Comparison of ENCODE assay signal across 16 cellular contexts in genomic region chr16:83633285-83633684, GRCh38.
A peak's percentile ranks its signal among the peaks of the same experiment; 100 is the strongest.
DNase-seq lines count a peak whose midpoint lies in the region; ATAC-seq and TF ChIP-seq lines count a peak whose summit lies in the region.
"Had no signal": no experiment of that assay in that cellular context is flagged by ENCODE, and none has a peak within 500 bp of the region (broad histone marks: within the 10 kb centered on the region; RNA-seq: fewer than 3 reads in every experiment).

No MANE protein-coding gene starts in this region.

- no peaks in the 10 kb centered on the region for H4K20me1 ChIP-seq in IMR-90 (ENCODE audit: insufficient read depth, low read length)
- H4K20me1 ChIP-seq: BLaER1 had no signal

- H3K36me3 Mint-ChIP-seq in activated CD8-positive, alpha-beta memory T cell treated with anti-CD3 and anti-CD28 coated beads, Interleukin-2, amount 10 ng/mL, durations not matched to agents 7 days and 5 days: no peaks in the 10 kb centered on the region
- H3K36me3 Mint-ChIP-seq in activated T-cell treated with anti-CD3 and anti-CD28 coated beads, Interleukin-2, amount 50 U/mL, for 72 hours (ENCODE audit: insufficient read depth in 2 of 2): no peaks in the 10 kb centered on the region
- H3K36me3 Mint-ChIP-seq: CD14-positive monocyte; CD4-positive, alpha-beta memory T cell had no signal

- dilution Hi-C loops in IMR-90 (cut with HindIII; ENCODE audit: low sequenced_read_pairs, unreplicated experiment): no loop called here

- no peak overlapping the region for H3K56ac ChIP-seq in IMR-90 (ENCODE audit: extremely low read depth, insufficient read depth, low read length)

- no peak overlapping the region for H3K4me3 Mint-ChIP-seq in activated CD8-positive, alpha-beta memory T cell treated with anti-CD3 and anti-CD28 coated beads, Interleukin-2, amount 10 ng/mL, durations not matched to agents 7 days and 5 days
- H3K4me3 Mint-ChIP-seq in activated T-cell treated with anti-CD3 and anti-CD28 coated beads, Interleukin-2, amount 50 U/mL, for 72 hours: no peak overlapping the region
- H3K4me3 Mint-ChIP-seq: CD14-positive monocyte; CD4-positive, alpha-beta memory T cell; H9 had no signal

- intact Hi-C loops in IMR-90 (cut with micrococcal nuclease) (no loop called here), esophagus muscularis mucosa (cut with DNase I) (no loop called here)

- H2BK5ac ChIP-seq in IMR-90 (ENCODE audit: low read depth, low read length, poor library complexity, severe bottlenecking): no peak overlapping the region

- no peak overlapping the region for H4K91ac ChIP-seq in IMR-90 (ENCODE audit: insufficient read depth, low read depth, low read length)

- no peaks in the 10 kb centered on the region for H3K9me1 ChIP-seq in IMR-90 (ENCODE audit: insufficient read depth, low read length)

- H4K5ac ChIP-seq in IMR-90 (ENCODE audit: low read depth, low read length): no peak overlapping the region

- no peaks in the 10 kb centered on the region for H3K9me3 Mint-ChIP-seq in activated CD8-positive, alpha-beta memory T cell treated with anti-CD3 and anti-CD28 coated beads, Interleukin-2, amount 10 ng/mL, durations not matched to agents 7 days and 5 days (ENCODE audit: low read depth)
- H3K9me3 Mint-ChIP-seq in activated T-cell treated with anti-CD3 and anti-CD28 coated beads, Interleukin-2, amount 50 U/mL, for 72 hours: peaks cover 2% of the 10 kb centered on the region in 2 donors

- CTCF ChIA-PET in activated CD8-positive, alpha-beta memory T cell treated with anti-CD3 and anti-CD28 coated beads, Interleukin-2, amount 10 ng/mL, durations not matched to agents 7 days and 5 days (lab: Charles Lee): no interaction called here
- CTCF ChIA-PET in IMR-90 (lab: Yijun Ruan, JAX): no interaction called here

- POLR2A ChIA-PET in IMR-90 (lab: Charles Lee; ENCODE audit: unreplicated experiment): no interaction called here

- WGBS in IMR-90 (ENCODE audit: extremely low coverage in 2 of 2, insufficient read length in 1 of 2), 2 experiments: no CpG with 5 or more reads among the region's 9 CpGs
- 92% methylated on average over 9 of the region's 9 CpGs for WGBS in esophagus muscularis mucosa

- H2AK9ac ChIP-seq in IMR-90 (replicated peaks; ENCODE audit: low read depth, low read length, poor library complexity): no peak overlapping the region

- peak; percentile 2 for DNase-seq in activated CD8-positive, alpha-beta memory T cell treated with anti-CD3 and anti-CD28 coated beads, Interleukin-2, amount 10 ng/mL, durations not matched to agents 7 days and 5 days
- DNase-seq in activated CD8-positive, alpha-beta memory T cell treated with anti-CD3 and anti-CD28 coated beads for 24 hours: no peak
- no peak for DNase-seq in IMR-90
- peak; percentile 17 for DNase-seq in esophagus muscularis mucosa (ENCODE audit: extremely low spot score)
- DNase-seq in Peyer's patch: no peak
- no peak for DNase-seq in activated T-cell treated with anti-CD3 and anti-CD28 coated beads, Interleukin-2, amount 50 U/mL, for 72 hours
- DNase-seq in NCI-H187 treated with DMSO at 0.1 percent for 48 hours (lab: John Stamatoyannopoulos, UW): no peak
- DNase-seq: Calu3; CD4-positive, alpha-beta memory T cell; DMS79 treated with DMSO at 0.1 percent for 48 hours; GF-D8; GOT3; H9 had no signal

- no peaks in the 10 kb centered on the region for H3K27me3 Mint-ChIP-seq in activated CD8-positive, alpha-beta memory T cell treated with anti-CD3 and anti-CD28 coated beads, Interleukin-2, amount 10 ng/mL, durations not matched to agents 7 days and 5 days
- H3K27me3 Mint-ChIP-seq in activated T-cell treated with anti-CD3 and anti-CD28 coated beads, Interleukin-2, amount 50 U/mL, for 72 hours (ENCODE audit: low read depth): no peaks in the 10 kb centered on the region

- H3K36me3 ChIP-seq in IMR-90 (ENCODE audit: control insufficient read depth, insufficient read depth, low read length) (no peaks in the 10 kb centered on the region), esophagus muscularis mucosa (no peaks in the 10 kb centered on the region), Peyer's patch (no peaks in the 10 kb centered on the region)
- H3K36me3 ChIP-seq: BLaER1 had no signal

- no peak for ATAC-seq in activated CD8-positive, alpha-beta memory T cell treated with anti-CD3 and anti-CD28 coated beads, Interleukin-2, amount 10 ng/mL, durations not matched to agents 7 days and 5 days
- no peak for ATAC-seq in IMR-90 (ENCODE audit: low read depth)
- ATAC-seq in activated T-cell treated with anti-CD3 and anti-CD28 coated beads, Interleukin-2, amount 50 U/mL, for 72 hours (replicated peaks in 1 of 2): no peak

- no peaks in the 10 kb centered on the region for H3K9me3 ChIP-seq in IMR-90 (ENCODE audit: control insufficient read depth, insufficient read depth, low read length)
- H3K9me3 ChIP-seq in esophagus muscularis mucosa: no peaks in the 10 kb centered on the region
- no peaks in the 10 kb centered on the region for H3K9me3 ChIP-seq in Peyer's patch
- H3K9me3 ChIP-seq: BLaER1 had no signal

- no peak for TF ChIP-seq RAD21 in IMR-90 (IDR thresholded peaks at IDR 0.05; ENCODE audit: low read length)

- H3K23ac ChIP-seq in IMR-90 (ENCODE audit: low read depth, low read length): no peak overlapping the region

- in situ Hi-C loops in IMR-90 (cut with MboI; ENCODE audit: low sequenced_read_pairs): no loop called here

- H3K27ac Mint-ChIP-seq in activated CD8-positive, alpha-beta memory T cell treated with anti-CD3 and anti-CD28 coated beads, Interleukin-2, amount 10 ng/mL, durations not matched to agents 7 days and 5 days: no peak overlapping the region
- no peak overlapping the region for H3K27ac Mint-ChIP-seq in activated T-cell treated with anti-CD3 and anti-CD28 coated beads, Interleukin-2, amount 50 U/mL, for 72 hours
- H3K27ac Mint-ChIP-seq: CD14-positive monocyte; CD4-positive, alpha-beta memory T cell; H9 had no signal

- no peak overlapping the region for H2AFZ ChIP-seq in IMR-90 (replicated peaks; ENCODE audit: low read length, poor library complexity)

- H2BK20ac ChIP-seq in IMR-90 (ENCODE audit: low read depth, low read length): no peak overlapping the region

- H3K4me1 ChIP-seq in IMR-90 (ENCODE audit: control insufficient read depth, insufficient read depth, low read length) (no peaks in the 10 kb centered on the region), esophagus muscularis mucosa (no peaks in the 10 kb centered on the region), Peyer's patch (no peaks in the 10 kb centered on the region)
- H3K4me1 ChIP-seq: BLaER1 had no signal

- TF ChIP-seq CTCF in IMR-90 (conservative IDR thresholded peaks at IDR 0.05; ENCODE audit: low read depth, low read length): no peak
- no peak for TF ChIP-seq CTCF in esophagus muscularis mucosa (IDR thresholded peaks at IDR 0.05)
- TF ChIP-seq CTCF in Peyer's patch (IDR thresholded peaks at IDR 0.05): no peak

- no peaks in the 10 kb centered on the region for H3K79me1 ChIP-seq in IMR-90 (ENCODE audit: low read depth in 1 of 2, low read length in 2 of 2)

- no peak overlapping the region for H3K4ac ChIP-seq in IMR-90 (ENCODE audit: low read depth, low read length)

- no peak overlapping the region for H3K4me2 ChIP-seq in IMR-90 (ENCODE audit: low read depth, low read length)
- H3K4me2 ChIP-seq: BLaER1 had no signal

- no peak for TF ChIP-seq POLR2A in IMR-90 (IDR thresholded peaks at IDR 0.05; ENCODE audit: low read depth, low read length)
- TF ChIP-seq POLR2A in esophagus muscularis mucosa (IDR thresholded peaks at IDR 0.05; ENCODE audit: low read depth): no peak
- no peak for TF ChIP-seq POLR2A in Peyer's patch (IDR thresholded peaks at IDR 0.05)

- no peak overlapping the region for H3K18ac ChIP-seq in IMR-90 (ENCODE audit: low read depth, low read length)

- H4K8ac ChIP-seq in IMR-90 (ENCODE audit: low read depth in 2 of 2, low read length in 2 of 2): no peak overlapping the region

- H3K4me3 ChIP-seq in IMR-90 (ENCODE audit: insufficient read depth, low read depth, low read length) (no peak overlapping the region), esophagus muscularis mucosa (no peak overlapping the region), Peyer's patch (no peak overlapping the region)
- H3K4me3 ChIP-seq: BLaER1 had no signal

- BruUV-seq in IMR-90 (replicated peaks; lab: Mats Ljungman, UMichigan): no TSS peak

- H3K27ac ChIP-seq in IMR-90 (ENCODE audit: insufficient read depth, low read length) (no peak overlapping the region), esophagus muscularis mucosa (replicated peaks in 1 of 4) (no peak overlapping the region), Peyer's patch (no peak overlapping the region)
- H3K27ac ChIP-seq: 22Rv1, BLaER1 had no signal

- no peak overlapping the region for H2BK15ac ChIP-seq in IMR-90 (ENCODE audit: low read depth, low read length)

- H3K9ac ChIP-seq in IMR-90 (ENCODE audit: low read depth, low read length): no peak overlapping the region
- H3K9ac ChIP-seq: BLaER1 had no signal

- no peak overlapping the region for H3K14ac ChIP-seq in IMR-90 (replicated peaks; ENCODE audit: low read depth, low read length)

- no peaks in the 10 kb centered on the region for H3K4me1 Mint-ChIP-seq in activated CD8-positive, alpha-beta memory T cell treated with anti-CD3 and anti-CD28 coated beads, Interleukin-2, amount 10 ng/mL, durations not matched to agents 7 days and 5 days
- no peaks in the 10 kb centered on the region for H3K4me1 Mint-ChIP-seq in activated T-cell treated with anti-CD3 and anti-CD28 coated beads, Interleukin-2, amount 50 U/mL, for 72 hours (ENCODE audit: low read depth)
- H3K4me1 Mint-ChIP-seq: CD14-positive monocyte; CD4-positive, alpha-beta memory T cell had no signal

- no peak overlapping the region for H2BK120ac ChIP-seq in IMR-90 (ENCODE audit: low read depth, low read length)

- no peaks in the 10 kb centered on the region for H3K27me3 ChIP-seq in IMR-90 (ENCODE audit: control insufficient read depth, insufficient read depth, low read length)
- H3K27me3 ChIP-seq in esophagus muscularis mucosa: no peaks in the 10 kb centered on the region
- no peaks in the 10 kb centered on the region for H3K27me3 ChIP-seq in Peyer's patch
- H3K27me3 ChIP-seq: BLaER1 had no signal

- no peak overlapping the region for H2AK5ac ChIP-seq in IMR-90 (ENCODE audit: low read depth, low read length)

- TF ChIP-seq EP300 in esophagus muscularis mucosa (IDR thresholded peaks at IDR 0.05): no peak

TF ChIP-seq in IMR-90, 13 proteins besides CTCF, POLR2A, EP300 and RAD21:
- TF ChIP-seq MAFK (IDR thresholded peaks at IDR 0.05; ENCODE audit: low read depth, low read length): peak; percentile 99
- no peak for TF ChIP-seq MXI1 (IDR thresholded peaks at IDR 0.05; ENCODE audit: borderline replicate concordance, low read depth, low read length)
- no peak for TF ChIP-seq MAZ (IDR thresholded peaks at IDR 0.05; ENCODE audit: borderline replicate concordance, low read depth, low read length)
- no peak for TF ChIP-seq CEBPB (IDR thresholded peaks at IDR 0.05; ENCODE audit: low read depth, low read length)

Comparison
In these comparisons a context has a peak if more than half of its experiments do, and no peak if none do; other contexts are left out.
1. DNase-seq: peak in activated CD8-positive, alpha-beta memory T cell treated with anti-CD3 and anti-CD28 coated beads, Interleukin-2, amount 10 ng/mL, durations not matched to agents 7 days and 5 days (single experiment) and esophagus muscularis mucosa (single experiment); none in activated CD8-positive, alpha-beta memory T cell treated with anti-CD3 and anti-CD28 coated beads for 24 hours (single experiment), IMR-90 (single experiment), Peyer's patch (0 of 3), activated T-cell treated with anti-CD3 and anti-CD28 coated beads, Interleukin-2, amount 50 U/mL, for 72 hours (0 of 2) and NCI-H187 treated with DMSO at 0.1 percent for 48 hours (single experiment).